In genomic region chr10:1102836-1103235, GRCh38 we compare ENCODE assay signal across 25 cellular contexts. TPM values are rescaled to one million over a fixed set of nuclear protein-coding genes. Genes with fewer than 3 reads are reported as not detected.
DNase-seq lines count a peak whose midpoint lies in the region; ATAC-seq, FAIRE-seq and TF ChIP-seq lines count a peak whose summit lies in the region.
"Had no signal": no experiment of that assay in that cellular context is flagged by ENCODE, and none has a peak within 500 bp of the region (broad histone marks: within the 10 kb centered on the region; RNA-seq: fewer than 3 reads in every experiment).

No MANE protein-coding gene starts in this region.

- TF ChIP-seq POLR2A in GM12892 (IDR thresholded peaks at IDR 0.05; ENCODE audit: low read depth, low read length), result no peak

- DNase-seq in stimulated activated naive CD8-positive, alpha-beta T cell treated with anti-CD3 and anti-CD28 coated beads, Interleukin-15, amount 100 ng/mL, for 72 hours, result no peak
- DNase-seq in PC-3 (peak; percentile 7), chondrocyte (ENCODE audit: low spot score) (no peak), GM12892 (ENCODE audit: insufficient read length) (no peak), WTC11 (ENCODE audit: low spot score) (no peak)
- DNase-seq in stimulated activated CD4-positive, alpha-beta T cell treated with anti-CD3 and anti-CD28 coated beads, Interleukin-4, amount 100 ng/mL, for 4 hours, result no peak
- DNase-seq: activated naive CD4-positive, alpha-beta T cell; effector CD8-positive, alpha-beta T cell; mesendoderm; naive B cell; NCI-H1048; NCI-H187 treated with DMSO at 0.1 percent for 48 hours; NCI-H69; stomach had no signal

- H3K79me2 ChIP-seq in PC-3 (ENCODE audit: low read length), result no peaks in the 10 kb centered on the region

- no peak overlapping the region for H3K27ac ChIP-seq in PC-3 (ENCODE audit: low read length)
- H3K27ac ChIP-seq: ascending aorta, HL-60, stomach, tibial nerve, VCaP had no signal

- H3K4me3 Mint-ChIP-seq in stimulated activated naive CD8-positive, alpha-beta T cell treated with anti-CD3 and anti-CD28 coated beads, Interleukin-15, Interleukin-2, amounts not matched to agents 100 ng/mL and 50 ng/mL, for 24 hours, result no peak overlapping the region
- no peak overlapping the region for H3K4me3 Mint-ChIP-seq in stimulated activated naive CD8-positive, alpha-beta T cell treated with anti-CD3 and anti-CD28 coated beads, Interleukin-15, amount 100 ng/mL, for 72 hours
- H3K4me3 Mint-ChIP-seq in chondrocyte (ENCODE audit: unreplicated experiment), result no peak overlapping the region
- H3K4me3 Mint-ChIP-seq in WTC11, result no peak overlapping the region
- H3K4me3 Mint-ChIP-seq: CD14-positive monocyte; naive B cell; T-helper 2 cell treated with Interferon-gamma antibody and Interleukin-4, amounts not matched to agents 5 μg/mL and 100 μg/mL, for 36 hours had no signal

- no peaks in the 10 kb centered on the region for H3F3A ChIP-seq in PC-3 (ENCODE audit: low read length, unreplicated experiment)

- no peaks in the 10 kb centered on the region for H4K20me1 ChIP-seq in PC-3 (ENCODE audit: low read length)

- no peaks in the 10 kb centered on the region for H3K9me2 ChIP-seq in PC-3 (replicated peaks; ENCODE audit: low read length)

- FAIRE-seq in GM12892 (lab: Jason Lieb, UNC), result no peak
- FAIRE-seq: HepG2 had no signal

- no peak overlapping the region for H3K4me3 ChIP-seq in PC-3 (ENCODE audit: low read length)
- H3K4me3 ChIP-seq: ascending aorta, stomach, tibial nerve had no signal

- no peak overlapping the region for H3K4me2 ChIP-seq in PC-3 (ENCODE audit: low read length)

- H3K27ac Mint-ChIP-seq in stimulated activated naive CD8-positive, alpha-beta T cell treated with anti-CD3 and anti-CD28 coated beads, Interleukin-15, Interleukin-2, amounts not matched to agents 100 ng/mL and 50 ng/mL, for 24 hours, result peak overlapping the region; percentile 82
- H3K27ac Mint-ChIP-seq in stimulated activated naive CD8-positive, alpha-beta T cell treated with anti-CD3 and anti-CD28 coated beads, Interleukin-15, amount 100 ng/mL, for 72 hours, result no peak overlapping the region
- peak overlapping the region; percentile 80 for H3K27ac Mint-ChIP-seq in chondrocyte (ENCODE audit: unreplicated experiment)
- H3K27ac Mint-ChIP-seq in WTC11, result no peak overlapping the region
- H3K27ac Mint-ChIP-seq: T-helper 2 cell treated with Interferon-gamma antibody and Interleukin-4, amounts not matched to agents 5 μg/mL and 100 μg/mL, for 36 hours had no signal

- TF ChIP-seq CTCF in PC-3 (conservative IDR thresholded peaks at IDR 0.05; ENCODE audit: low read depth, low read length), result no peak
- no peak for TF ChIP-seq CTCF in chondrocyte (IDR thresholded peaks at IDR 0.05)
- no peak for TF ChIP-seq CTCF in WTC11 (IDR thresholded peaks at IDR 0.05)

- H2AFZ ChIP-seq in PC-3 (ENCODE audit: low read length), result no peak overlapping the region

- H3K27me3 ChIP-seq in PC-3 (ENCODE audit: low read length), result no peaks in the 10 kb centered on the region
- H3K27me3 ChIP-seq: ascending aorta, stomach, tibial nerve had no signal

- no peaks in the 10 kb centered on the region for H3K9me3 Mint-ChIP-seq in stimulated activated naive CD8-positive, alpha-beta T cell treated with anti-CD3 and anti-CD28 coated beads, Interleukin-15, Interleukin-2, amounts not matched to agents 100 ng/mL and 50 ng/mL, for 24 hours
- H3K9me3 Mint-ChIP-seq in stimulated activated naive CD8-positive, alpha-beta T cell treated with anti-CD3 and anti-CD28 coated beads, Interleukin-15, amount 100 ng/mL, for 72 hours, result no peaks in the 10 kb centered on the region
- H3K9me3 Mint-ChIP-seq in chondrocyte (ENCODE audit: low read depth) (no peaks in the 10 kb centered on the region), WTC11 (no peaks in the 10 kb centered on the region)
- H3K9me3 Mint-ChIP-seq: CD14-positive monocyte; naive B cell; T-helper 2 cell treated with Interferon-gamma antibody and Interleukin-4, amounts not matched to agents 5 μg/mL and 100 μg/mL, for 36 hours had no signal

- H3K9me3 ChIP-seq in PC-3 (ENCODE audit: low read length), result no peaks in the 10 kb centered on the region
- H3K9me3 ChIP-seq: ascending aorta, stomach, tibial nerve had no signal

- no peak for ATAC-seq in stimulated activated naive CD8-positive, alpha-beta T cell treated with anti-CD3 and anti-CD28 coated beads, Interleukin-15, amount 100 ng/mL, for 72 hours
- ATAC-seq in PC-3 (peak; percentile 35; the same call in 1 of the 2 replicates), HG02678 (IDR thresholded peaks at IDR 0.05; ENCODE audit: unreplicated experiment) (no peak), WTC11 (no peak)
- ATAC-seq: HCT116, HepG2, left lobe of liver had no signal

- BruUV-seq in PC-3 (replicated peaks; lab: Mats Ljungman, UMichigan), result no TSS peak

- H3K27me3 Mint-ChIP-seq in stimulated activated naive CD8-positive, alpha-beta T cell treated with anti-CD3 and anti-CD28 coated beads, Interleukin-15, Interleukin-2, amounts not matched to agents 100 ng/mL and 50 ng/mL, for 24 hours, result no peaks in the 10 kb centered on the region
- no peaks in the 10 kb centered on the region for H3K27me3 Mint-ChIP-seq in stimulated activated naive CD8-positive, alpha-beta T cell treated with anti-CD3 and anti-CD28 coated beads, Interleukin-15, amount 100 ng/mL, for 72 hours
- no peaks in the 10 kb centered on the region for H3K27me3 Mint-ChIP-seq in chondrocyte (ENCODE audit: low read depth)
- no peaks in the 10 kb centered on the region for H3K27me3 Mint-ChIP-seq in WTC11 (ENCODE audit: low read depth)
- H3K27me3 Mint-ChIP-seq: naive B cell had no signal

- CTCF ChIA-PET in PC-3 (lab: Charles Lee), result no interaction called here
- CTCF ChIA-PET in WTC11 (lab: Charles Lee), result no interaction called here

- H3K4me1 ChIP-seq in PC-3 (ENCODE audit: insufficient read depth, low read length), result no peaks in the 10 kb centered on the region; the same call in 1 of the 2 replicates
- H3K4me1 ChIP-seq: ascending aorta had no signal

- H3K9ac ChIP-seq in PC-3 (ENCODE audit: low read length), result no peak overlapping the region

- H3K4me1 Mint-ChIP-seq in stimulated activated naive CD8-positive, alpha-beta T cell treated with anti-CD3 and anti-CD28 coated beads, Interleukin-15, Interleukin-2, amounts not matched to agents 100 ng/mL and 50 ng/mL, for 24 hours (ENCODE audit: low read depth), result peaks cover 22% of the 10 kb centered on the region
- H3K4me1 Mint-ChIP-seq in stimulated activated naive CD8-positive, alpha-beta T cell treated with anti-CD3 and anti-CD28 coated beads, Interleukin-15, amount 100 ng/mL, for 72 hours, result peaks cover 43% of the 10 kb centered on the region
- H3K4me1 Mint-ChIP-seq in chondrocyte (ENCODE audit: low read depth) (peaks cover 14% of the 10 kb centered on the region), WTC11 (peaks cover 12% of the 10 kb centered on the region)
- H3K4me1 Mint-ChIP-seq: CD14-positive monocyte had no signal

- intact Hi-C loops in PC-3 (cut with micrococcal nuclease), result no loop called here

- peaks cover 78% of the 10 kb centered on the region for H3K36me3 Mint-ChIP-seq in stimulated activated naive CD8-positive, alpha-beta T cell treated with anti-CD3 and anti-CD28 coated beads, Interleukin-15, Interleukin-2, amounts not matched to agents 100 ng/mL and 50 ng/mL, for 24 hours (ENCODE audit: low read depth)
- peaks cover 44% of the 10 kb centered on the region for H3K36me3 Mint-ChIP-seq in chondrocyte (ENCODE audit: low read depth)
- H3K36me3 Mint-ChIP-seq in WTC11, result peaks cover 55% of the 10 kb centered on the region

- POLR2A ChIA-PET in PC-3 (lab: Charles Lee; ENCODE audit: unreplicated experiment), result no interaction called here
- POLR2A ChIA-PET in WTC11 (lab: Charles Lee), result no interaction called here

- no peaks in the 10 kb centered on the region for H3K36me3 ChIP-seq in PC-3 (ENCODE audit: low read depth, low read length)

TF ChIP-seq in WTC11, 78 proteins besides CTCF, POLR2A, EP300 and RAD21:
- TF ChIP-seq HMGA2 (CRISPR knock-in tag; IDR thresholded peaks at IDR 0.05), result no peak
- no peak for TF ChIP-seq FOXJ3 (CRISPR knock-in tag; IDR thresholded peaks at IDR 0.05; ENCODE audit: borderline replicate concordance)

RNA-seq across cellular contexts. Expression of gene WDR37, which starts 46.7 kb away (rescaled TPM):
- total RNA-seq in PC-3 (2014; rRNA removed), result 4.5 and 7.1 TPM in 2 replicates
- total RNA-seq in chondrocyte, result 10.9 to 15.5 TPM (median 12.4 TPM) in 3 replicates
- polyA plus RNA-seq in GM12892 (2012; ENCODE audit: missing spikeins), result 7.0 TPM
- total RNA-seq in WTC11 (2021), result 10.4 to 13.6 TPM (median 11.8 TPM) in 3 replicates

RNA-seq across cellular contexts. Expression of gene IDI1, which starts 53.9 kb away (rescaled TPM):
- total RNA-seq in PC-3 (2014; rRNA removed) (21.9 and 30.2 TPM in 2 replicates), chondrocyte (39.0 to 45.7 TPM (median 40.6 TPM) in 3 replicates), WTC11 (2021) (41.7 to 47.2 TPM (median 44.7 TPM) in 3 replicates)
- 133 TPM for polyA plus RNA-seq in GM12892 (2012; ENCODE audit: missing spikeins)

Comparison
In these comparisons a context has a peak if more than half of its experiments do, and no peak if none do; other contexts are left out.
1. H3K27ac Mint-ChIP-seq: peak in stimulated activated naive CD8-positive, alpha-beta T cell treated with anti-CD3 and anti-CD28 coated beads, Interleukin-15, Interleukin-2, amounts not matched to agents 100 ng/mL and 50 ng/mL, for 24 hours (single experiment) and chondrocyte (single experiment); none in stimulated activated naive CD8-positive, alpha-beta T cell treated with anti-CD3 and anti-CD28 coated beads, Interleukin-15, amount 100 ng/mL, for 72 hours (0 of 2) and WTC11 (single experiment).